ENCODE assay signal across 6 cellular contexts in genomic region chrX:48540480-48540879, GRCh38. TPM values are rescaled to one million over a fixed set of nuclear protein-coding genes. Genes with fewer than 3 reads are reported as not detected.
DNase-seq lines count a peak whose midpoint lies in the region; ATAC-seq lines count a peak whose summit lies in the region.

No MANE protein-coding gene starts in this region.

- DNase-seq in activated CD4-positive, alpha-beta T cell treated with anti-CD3 and anti-CD28 coated beads, Interleukin-2, amount 10 ng/mL, durations not matched to agents 7 days and 5 days: no peak
- DNase-seq in activated CD4-positive, alpha-beta T cell treated with anti-CD3 and anti-CD28 coated beads, Interleukin-2, amount 50 U/mL, for 4 hours: no peak
- DNase-seq in epithelial cell of prostate (ENCODE audit: low read depth, low spot score) (no peak), substantia nigra (lab: John Stamatoyannopoulos, UW) (no peak)

- peaks cover 14% of the 10 kb centered on the region for H3K36me3 Mint-ChIP-seq in activated CD4-positive, alpha-beta T cell treated with anti-CD3 and anti-CD28 coated beads, Interleukin-2, amount 10 ng/mL, durations not matched to agents 7 days and 5 days (ENCODE audit: low read depth)

- peak overlapping the region; percentile 92 for H3K4me3 Mint-ChIP-seq in activated CD4-positive, alpha-beta T cell treated with anti-CD3 and anti-CD28 coated beads, Interleukin-2, amount 10 ng/mL, durations not matched to agents 7 days and 5 days

- H3K4me1 Mint-ChIP-seq in activated CD4-positive, alpha-beta T cell treated with anti-CD3 and anti-CD28 coated beads, Interleukin-2, amount 10 ng/mL, durations not matched to agents 7 days and 5 days: peaks cover 24% of the 10 kb centered on the region

- H3K27ac ChIP-seq in epithelial cell of prostate: peak overlapping the region; percentile 66
- H3K27ac ChIP-seq in substantia nigra (ENCODE audit: low read depth, low read length, poor library complexity, severe bottlenecking): peak overlapping the region; percentile 86

- POLR2A ChIA-PET in activated CD4-positive, alpha-beta T cell treated with anti-CD3 and anti-CD28 coated beads, Interleukin-2, amount 10 ng/mL, durations not matched to agents 7 days and 5 days (lab: Charles Lee): interaction anchor here (0.9 kb wide), 1 partner anchor 19 kb away, joined by 4 read pairs; the partner anchor contains the start of gene EBP

- CTCF ChIA-PET in activated CD4-positive, alpha-beta T cell treated with anti-CD3 and anti-CD28 coated beads, Interleukin-2, amount 10 ng/mL, durations not matched to agents 7 days and 5 days (lab: Charles Lee): interaction anchor here (0.7 to 1.7 kb wide), 6 partner anchors 9 to 60 kb away, joined by 3 to 9 read pairs (median 5); no protein-coding TSS in a partner anchor

- H3K27ac Mint-ChIP-seq in activated CD4-positive, alpha-beta T cell treated with anti-CD3 and anti-CD28 coated beads, Interleukin-2, amount 10 ng/mL, durations not matched to agents 7 days and 5 days: peak overlapping the region; percentile 99

- H3K27me3 Mint-ChIP-seq in activated CD4-positive, alpha-beta T cell treated with anti-CD3 and anti-CD28 coated beads, Interleukin-2, amount 10 ng/mL, durations not matched to agents 7 days and 5 days: no peaks in the 10 kb centered on the region

- no peak for ATAC-seq in HG02852 (IDR thresholded peaks at IDR 0.05; ENCODE audit: unreplicated experiment)
- no peak for ATAC-seq in HG02981 (IDR thresholded peaks at IDR 0.05; ENCODE audit: unreplicated experiment)

- no peaks in the 10 kb centered on the region for H3K9me3 Mint-ChIP-seq in activated CD4-positive, alpha-beta T cell treated with anti-CD3 and anti-CD28 coated beads, Interleukin-2, amount 10 ng/mL, durations not matched to agents 7 days and 5 days

RNA-seq across cellular contexts. Expression of gene TBC1D25, which starts 1.0 kb away (rescaled TPM):
- total RNA-seq in activated CD4-positive, alpha-beta T cell treated with anti-CD3 and anti-CD28 coated beads, Interleukin-2, amount 10 ng/mL, durations not matched to agents 7 days and 5 days: 10 to 100 TPM; 19.5 to 20.4 TPM

RNA-seq across cellular contexts. Expression of gene EBP, which starts 18.9 kb away (rescaled TPM):
- total RNA-seq in activated CD4-positive, alpha-beta T cell treated with anti-CD3 and anti-CD28 coated beads, Interleukin-2, amount 10 ng/mL, durations not matched to agents 7 days and 5 days: 100 to 1,000 TPM; 246 to 251 TPM

RNA-seq across cellular contexts. Expression of gene PORCN, which starts 31.7 kb away (rescaled TPM):
- 10 to 100 TPM; 12.5 to 13.3 TPM for total RNA-seq in activated CD4-positive, alpha-beta T cell treated with anti-CD3 and anti-CD28 coated beads, Interleukin-2, amount 10 ng/mL, durations not matched to agents 7 days and 5 days

RNA-seq across cellular contexts. Expression of gene RBM3, which starts 33.8 kb away (rescaled TPM):
- 100 to 1,000 TPM; 270 to 289 TPM for total RNA-seq in activated CD4-positive, alpha-beta T cell treated with anti-CD3 and anti-CD28 coated beads, Interleukin-2, amount 10 ng/mL, durations not matched to agents 7 days and 5 days

RNA-seq across cellular contexts. Expression of gene WDR13, which starts 56.8 kb away (rescaled TPM):
- total RNA-seq in activated CD4-positive, alpha-beta T cell treated with anti-CD3 and anti-CD28 coated beads, Interleukin-2, amount 10 ng/mL, durations not matched to agents 7 days and 5 days: 10 to 100 TPM; 37.8 to 44.5 TPM
